Comparison of ENCODE assay signal across 15 cellular contexts in the genomic region with DNA sequence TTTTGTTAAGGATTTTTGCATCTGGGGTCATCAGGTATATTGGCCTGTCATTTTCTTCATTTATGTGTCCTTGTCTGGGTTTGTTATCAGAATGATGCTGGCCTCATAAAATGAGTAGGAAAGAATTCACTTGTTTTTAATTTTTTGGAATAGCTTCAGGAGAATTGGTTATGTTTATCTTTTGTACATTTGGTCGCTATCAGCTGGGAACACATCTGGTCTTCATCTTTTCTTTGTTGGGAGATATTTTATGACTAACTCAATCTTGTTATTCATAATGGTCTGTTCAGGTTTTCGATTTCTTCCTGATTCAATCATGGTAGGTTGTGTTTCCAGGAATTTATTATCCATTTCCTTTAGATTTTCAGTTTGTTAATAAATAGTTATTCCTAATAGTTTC.
A peak's percentile ranks its signal among the peaks of the same experiment; 100 is the strongest.
DNase-seq lines count a peak whose midpoint lies in the region; ATAC-seq and TF ChIP-seq lines count a peak whose summit lies in the region.
"Had no signal": no experiment of that assay in that cellular context is flagged by ENCODE, and none has a peak within 500 bp of the region (broad histone marks: within the 10 kb centered on the region; RNA-seq: fewer than 3 reads in every experiment).

No MANE protein-coding gene starts in this region.

- H3K27me3 ChIP-seq in HCT116 (ENCODE audit: insufficient read depth, low read length) (no peaks in the 10 kb centered on the region), brain microvascular endothelial cell (replicated peaks) (no peaks in the 10 kb centered on the region)
- H3K27me3 ChIP-seq: BLaER1 treated with 17β-estradiol and CSF1 and Interleukin-3, amounts not matched to agents 10 nM and 100 nM had no signal

- H3K36me3 ChIP-seq in HCT116 (ENCODE audit: control insufficient read depth in 1 of 2, insufficient read depth in 2 of 2, low read length in 2 of 2) (no peaks in the 10 kb centered on the region), brain microvascular endothelial cell (replicated peaks) (no peaks in the 10 kb centered on the region)
- H3K36me3 ChIP-seq: BLaER1 treated with 17β-estradiol and CSF1 and Interleukin-3, amounts not matched to agents 10 nM and 100 nM had no signal

- no peaks in the 10 kb centered on the region for H3K79me2 ChIP-seq in HCT116 (ENCODE audit: insufficient read depth, low read length)

- no peaks in the 10 kb centered on the region for H4K20me1 ChIP-seq in HCT116 (ENCODE audit: insufficient read depth)
- H4K20me1 ChIP-seq: BLaER1 treated with 17β-estradiol and CSF1 and Interleukin-3, amounts not matched to agents 10 nM and 100 nM had no signal

- intact Hi-C loops in HCT116 (cut with micrococcal nuclease) = no loop called here
- intact Hi-C loops in MCF 10A (cut with micrococcal nuclease) = no loop called here

- no TSS peak for BruUV-seq in HCT116 (replicated peaks; lab: Mats Ljungman, UMichigan)
- BruUV-seq in MCF 10A (replicated peaks; lab: Mats Ljungman, UMichigan) = no TSS peak

- ATAC-seq in HCT116 = no peak
- ATAC-seq: CD8-positive, alpha-beta T cell had no signal

- H3K4me3 ChIP-seq in HCT116 (replicated peaks in 1 of 2; ENCODE audit: low read depth in 1 of 2, low read length in 2 of 2) (no peak overlapping the region), brain microvascular endothelial cell (ENCODE audit: low read depth, low read length) (no peak overlapping the region)
- H3K4me3 ChIP-seq: BLaER1 treated with 17β-estradiol and CSF1 and Interleukin-3, amounts not matched to agents 10 nM and 100 nM had no signal

- no peaks in the 10 kb centered on the region for H3K27me3 Mint-ChIP-seq in MCF 10A (ENCODE audit: insufficient read depth, unreplicated experiment)
- H3K27me3 Mint-ChIP-seq: B cell had no signal

- H3K9ac ChIP-seq in HCT116 (ENCODE audit: low read length) = no peak overlapping the region
- H3K9ac ChIP-seq: BLaER1 treated with 17β-estradiol and CSF1 and Interleukin-3, amounts not matched to agents 10 nM and 100 nM had no signal

- peaks cover 11% of the 10 kb centered on the region for H3K4me1 Mint-ChIP-seq in MCF 10A (ENCODE audit: insufficient read depth, unreplicated experiment)
- H3K4me1 Mint-ChIP-seq: B cell had no signal

- no peak for TF ChIP-seq RAD21 in HCT116 (IDR thresholded peaks at IDR 0.05; ENCODE audit: low read depth)

- no peaks in the 10 kb centered on the region for H3K36me3 Mint-ChIP-seq in MCF 10A (ENCODE audit: insufficient read depth, unreplicated experiment)
- H3K36me3 Mint-ChIP-seq: CD8-positive, alpha-beta T cell had no signal

- H3K27ac ChIP-seq in HCT116 (ENCODE audit: low read depth, low read length) = no peak overlapping the region
- H3K27ac ChIP-seq in brain microvascular endothelial cell = peak overlapping the region; percentile 89
- no peak overlapping the region for H3K27ac ChIP-seq in substantia nigra (ENCODE audit: low read depth, low read length, poor library complexity, severe bottlenecking)
- H3K27ac ChIP-seq: BLaER1 treated with 17β-estradiol and CSF1 and Interleukin-3, amounts not matched to agents 10 nM and 100 nM; HL-60 had no signal

- DNase-seq in HCT116 (ENCODE audit: low read depth, low spot score) = no peak
- no peak for DNase-seq in brain microvascular endothelial cell
- peak; percentile 17 for DNase-seq in fibroblast of peridontal ligament (ENCODE audit: extremely low read depth)
- no peak for DNase-seq in NCI-H146 (lab: John Stamatoyannopoulos, UW)
- no peak for DNase-seq in HK-2 (ENCODE audit: unreplicated experiment)
- DNase-seq in substantia nigra (lab: John Stamatoyannopoulos, UW) = no peak
- no peak for DNase-seq in MCF 10A (ENCODE audit: unreplicated experiment)
- DNase-seq: Calu3; CD8-positive, alpha-beta T cell; DMS79 treated with DMSO at 0.1 percent for 48 hours; EL; H9 had no signal

- no peak overlapping the region for H3K4me3 Mint-ChIP-seq in MCF 10A (ENCODE audit: unreplicated experiment)
- H3K4me3 Mint-ChIP-seq: B cell; CD8-positive, alpha-beta T cell; H9 had no signal

- H3K4me1 ChIP-seq in HCT116 (ENCODE audit: control insufficient read depth in 1 of 2, insufficient read depth in 2 of 2, low read length in 2 of 2) = peaks cover 0 to 5% of the 10 kb centered on the region in 2 experiments; a peak in 3 of 4 replicates
- H3K4me1 ChIP-seq: BLaER1 treated with 17β-estradiol and CSF1 and Interleukin-3, amounts not matched to agents 10 nM and 100 nM had no signal

- no peak overlapping the region for H3K27ac Mint-ChIP-seq in MCF 10A (ENCODE audit: low read depth, unreplicated experiment)
- H3K27ac Mint-ChIP-seq: B cell; CD8-positive, alpha-beta T cell; H9 had no signal

- peaks cover 11% of the 10 kb centered on the region for H3K9me3 Mint-ChIP-seq in MCF 10A (ENCODE audit: unreplicated experiment)

- no peak overlapping the region for H3K4me2 ChIP-seq in HCT116 (ENCODE audit: low read length)
- H3K4me2 ChIP-seq: BLaER1 treated with 17β-estradiol and CSF1 and Interleukin-3, amounts not matched to agents 10 nM and 100 nM had no signal

- H3K9me2 ChIP-seq in HCT116 (ENCODE audit: insufficient read depth) = no peaks in the 10 kb centered on the region

- POLR2A ChIA-PET in HCT116 (lab: Charles Lee) (no interaction called here), MCF 10A (lab: Yijun Ruan, JAX) (interaction anchor here (0.6 kb wide), 1 partner anchor 15 kb away, joined by 4 read pairs; no protein-coding TSS in a partner anchor)

- no peak for TF ChIP-seq POLR2A in HCT116 (IDR thresholded peaks at IDR 0.05; ENCODE audit: borderline replicate concordance, extremely low read depth, insufficient read depth, insufficient read length)

- CTCF ChIA-PET in HCT116 (lab: Charles Lee) = no interaction called here
- CTCF ChIA-PET in MCF 10A (lab: Yijun Ruan, JAX) = no interaction called here

- in situ Hi-C loops in brain microvascular endothelial cell (cut with HindIII; ENCODE audit: low pct_ligation_motif_present, low sequenced_read_pairs) = no loop called here

- peak overlapping the region; percentile 28 for H2AFZ ChIP-seq in HCT116 (ENCODE audit: low read depth, low read length, poor library complexity, severe bottlenecking)

- RAD21 ChIA-PET in HCT116 (lab: Charles Lee; ENCODE audit: low non-redundant PET in 1 of 2, low total read pairs in 2 of 2, uncharacterized antibody in 2 of 2, unreplicated experiment in 2 of 2) = no interaction called here

- H3K9me3 ChIP-seq in HCT116 (ENCODE audit: control insufficient read depth in 1 of 2, insufficient read depth in 1 of 2, low read depth in 1 of 2, low read length in 2 of 2) = no peaks in the 10 kb centered on the region

- no peak for TF ChIP-seq CTCF in HCT116 (IDR thresholded peaks at IDR 0.05 in 2 of 3, conservative IDR thresholded peaks at IDR 0.05 in 1 of 3; ENCODE audit: borderline replicate concordance in 1 of 3, insufficient read depth in 1 of 3, low read depth in 2 of 3, low read length in 2 of 3)
- TF ChIP-seq CTCF in brain microvascular endothelial cell (IDR thresholded peaks at IDR 0.05; ENCODE audit: low read depth, low read length, missing control alignments) = no peak
- no peak for TF ChIP-seq CTCF in MCF 10A (IDR thresholded peaks at IDR 0.05; ENCODE audit: unreplicated experiment)

TF ChIP-seq in HCT116, 20 proteins besides CTCF, POLR2A, EP300 and RAD21:
- TF ChIP-seq MAX (IDR thresholded peaks at IDR 0.05) (no peak), YY1 (IDR thresholded peaks at IDR 0.05; ENCODE audit: extremely low read depth, insufficient replicate concordance, low read depth, low read length) (no peak), CEBPB (IDR thresholded peaks at IDR 0.05; ENCODE audit: low read depth) (no peak), CBX3 (IDR thresholded peaks at IDR 0.05; ENCODE audit: low read depth) (no peak), SP1 (IDR thresholded peaks at IDR 0.05; ENCODE audit: low read depth) (no peak), EZH2phosphoT487 (IDR thresholded peaks at IDR 0.05; ENCODE audit: borderline replicate concordance) (no peak), EZH2 (IDR thresholded peaks at IDR 0.05) (no peak), FOSL1 (IDR thresholded peaks at IDR 0.05; ENCODE audit: low read depth) (no peak), ELF1 (IDR thresholded peaks at IDR 0.05; ENCODE audit: borderline replicate concordance, low read depth) (no peak), POLR2AphosphoS5 (IDR thresholded peaks at IDR 0.05; ENCODE audit: low read depth, low read length) (no peak), ZFX (IDR thresholded peaks at IDR 0.05) (no peak), JUND (IDR thresholded peaks at IDR 0.05) (no peak)
